ENCODE assay signal across 22 cellular contexts in the genomic region with DNA sequence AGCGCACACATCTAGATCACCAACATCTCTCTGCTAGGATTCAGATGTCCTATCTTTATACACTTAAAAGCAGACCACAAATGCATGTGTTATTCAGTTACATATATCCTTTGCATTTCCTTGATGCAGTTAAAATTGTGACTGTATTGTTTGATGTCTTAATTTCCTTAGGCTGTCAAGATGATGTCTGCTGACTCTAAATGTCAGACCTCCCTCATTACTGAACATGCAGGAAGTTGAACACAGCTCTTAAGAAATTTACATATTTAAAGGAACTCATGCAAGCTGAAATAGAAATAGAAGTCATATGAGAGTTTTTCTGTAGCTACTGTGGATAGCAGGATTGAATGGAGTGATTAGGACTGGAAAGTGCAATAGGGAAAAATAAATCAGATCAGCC.
"Had no signal": no experiment of that assay in that cellular context is flagged by ENCODE, and none has a peak within 500 bp of the region (broad histone marks: within the 10 kb centered on the region; RNA-seq: fewer than 3 reads in every experiment).

No MANE protein-coding gene starts in this region.

- H3K27me3 ChIP-seq: MG63 had no signal

- H3K9me3 ChIP-seq: MG63, SK-N-SH had no signal

- H3K4me3 ChIP-seq: MG63 had no signal

- H3K9me2 ChIP-seq: SK-N-SH had no signal

- H3K4me2 ChIP-seq: SK-N-SH had no signal

- H3K27ac ChIP-seq: RWPE1 had no signal

- H3K36me3 ChIP-seq: MG63 had no signal

- H3K36me3 Mint-ChIP-seq: IgD-negative memory B cell had no signal

- H3K27me3 Mint-ChIP-seq: IgD-negative memory B cell had no signal

- ATAC-seq: HepG2, Panc1, PC-3 had no signal

- DNase-seq: KBM-7, MG63, NCI-H1092 treated with DMSO at 0.1 percent for 48 hours, NCI-H1436, NCI-H187, NCI-H2029, NCI-H2081 treated with DMSO at 0.1 percent for 48 hours, NCI-H2171, NCI-H226, NCI-H446, NCI-H510A, NCI-H524 treated with DMSO at 0.1 percent for 48 hours, NCI-H69, NCI-H774, PC-3, SHP77, SK-N-SH, T-helper 1 cell had no signal

- H3K9me3 Mint-ChIP-seq: IgD-negative memory B cell had no signal

- H3K27ac Mint-ChIP-seq: IgD-negative memory B cell had no signal
